In the genomic region with DNA sequence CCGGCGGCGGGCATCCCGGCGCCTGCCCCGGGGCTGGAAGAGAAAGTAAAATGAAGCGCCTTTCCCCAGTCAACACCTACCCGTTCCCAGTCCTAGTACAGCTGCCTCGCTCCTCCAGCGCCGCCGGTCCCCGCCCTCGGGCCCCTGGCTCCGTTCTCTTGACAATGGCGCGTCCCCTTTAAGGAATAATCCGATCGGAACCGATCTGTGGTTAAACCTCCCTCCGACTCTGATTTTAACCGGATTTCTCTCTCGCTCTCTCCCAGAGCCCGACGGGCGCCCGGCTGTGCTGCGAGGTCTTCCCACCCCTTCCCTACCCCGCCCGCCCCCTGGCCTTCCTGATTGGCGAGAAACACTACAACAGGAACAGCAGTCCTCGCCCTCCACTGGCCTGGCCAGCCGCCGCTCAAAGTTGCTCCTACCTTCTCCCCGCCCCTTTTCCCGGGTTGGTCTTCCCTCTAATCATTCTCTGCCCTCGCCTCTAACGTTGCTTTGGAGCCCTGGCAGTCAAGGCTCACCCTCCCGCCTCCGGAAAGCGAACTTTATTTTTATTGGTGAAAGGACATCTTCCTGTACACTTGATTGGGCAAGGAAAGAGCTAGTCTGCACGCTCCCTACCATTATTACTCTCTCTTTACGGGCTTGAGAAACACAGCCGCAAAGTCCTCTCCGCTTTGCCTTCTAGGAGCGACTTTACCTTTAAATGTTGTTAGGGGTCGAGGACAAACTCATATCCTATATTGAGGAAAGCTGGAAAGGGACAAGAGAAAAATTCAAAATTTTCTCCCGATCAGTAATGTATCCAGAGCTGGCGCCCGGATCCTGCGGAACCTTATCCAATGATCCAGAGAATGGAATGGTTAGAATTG, we compare ENCODE assay signal across 8 cellular contexts. TPM values are rescaled to one million over a fixed set of nuclear protein-coding genes. Genes with fewer than 3 reads are reported as not detected.
DNase-seq lines count a peak whose midpoint lies in the region; TF ChIP-seq lines count a peak whose summit lies in the region.

Gene FRYL (minus strand): TSS at position 282 of the 869 bp plus-strand sequence. CDS start 145,869 bp downstream, outside the sequence.

- no peaks in the 10 kb centered on the region for H3K36me3 ChIP-seq in neuron (ENCODE audit: insufficient read depth, low read length)

- DNase-seq in GM03348 (ENCODE audit: low spot score), result peak; percentile 98
- peak; percentile 99 for DNase-seq in HFF-Myc (ENCODE audit: extremely low read depth, low read depth)
- peak; percentile 99 for DNase-seq in NAMALWA (ENCODE audit: low spot score)
- peak; percentile 99 for DNase-seq in SK-N-DZ (ENCODE audit: low spot score)
- peak; percentile 100 for DNase-seq in activated naive CD4-positive, alpha-beta T cell treated with anti-CD3 and anti-CD28 coated beads for 36 hours
- DNase-seq in foreskin melanocyte, result peak; percentile 100

- H3K4me3 ChIP-seq in HFF-Myc (replicated peaks; ENCODE audit: low read depth, low read length) (peak within 1 kb of the TSS; percentile 86), neuron (ENCODE audit: low read length) (peak within 1 kb of the TSS; percentile 99)

- CTCF ChIA-PET in activated naive CD4-positive, alpha-beta T cell treated with anti-CD3 and anti-CD28 coated beads for 36 hours (lab: Charles Lee), result interaction anchor here (0.7 to 4.6 kb wide), 6 partner anchors 11 to 238 kb away, joined by 3 to 22 read pairs (median 4); partner anchors contain the start of genes OCIAD1 and OCIAD2

- no peaks in the 10 kb centered on the region for H3K9me3 ChIP-seq in neuron (ENCODE audit: low read length)

- H3K4me3 Mint-ChIP-seq in activated naive CD4-positive, alpha-beta T cell treated with anti-CD3 and anti-CD28 coated beads for 36 hours, result peak within 1 kb of the TSS; percentile 92

- peak within 1 kb of the TSS; percentile 93 for H2AFZ ChIP-seq in neuron (ENCODE audit: low read depth, low read length)

- intact Hi-C loops in activated naive CD4-positive, alpha-beta T cell treated with anti-CD3 and anti-CD28 coated beads for 36 hours (cut with micrococcal nuclease), result loop anchor here (1.0 to 5.0 kb wide), 13 partner anchors 51 to 743 kb away; partner anchors contain the start of genes OCIAD1, SLAIN2 and TEC

- H3K36me3 Mint-ChIP-seq in activated naive CD4-positive, alpha-beta T cell treated with anti-CD3 and anti-CD28 coated beads for 36 hours (ENCODE audit: low read depth), result peaks cover 1% of the 10 kb centered on the region

- H3K9me3 Mint-ChIP-seq in activated naive CD4-positive, alpha-beta T cell treated with anti-CD3 and anti-CD28 coated beads for 36 hours, result no peaks in the 10 kb centered on the region

- peaks cover 40% of the 10 kb centered on the region for H3K4me1 Mint-ChIP-seq in activated naive CD4-positive, alpha-beta T cell treated with anti-CD3 and anti-CD28 coated beads for 36 hours (ENCODE audit: low read depth)

- H3K27ac Mint-ChIP-seq in activated naive CD4-positive, alpha-beta T cell treated with anti-CD3 and anti-CD28 coated beads for 36 hours, result peak within 1 kb of the TSS; percentile 98

- no peaks in the 10 kb centered on the region for H3K27me3 ChIP-seq in neuron (ENCODE audit: insufficient read depth, low read length)

- TF ChIP-seq CTCF in HFF-Myc (IDR thresholded peaks at IDR 0.05; ENCODE audit: low read depth, low read length, missing control alignments) (no peak), subcutaneous adipose tissue (IDR thresholded peaks at IDR 0.05; ENCODE audit: low read depth) (no peak)

- H3K27me3 Mint-ChIP-seq in activated naive CD4-positive, alpha-beta T cell treated with anti-CD3 and anti-CD28 coated beads for 36 hours (ENCODE audit: low read depth), result no peaks in the 10 kb centered on the region

- peaks cover 44% of the 10 kb centered on the region for H3K4me1 ChIP-seq in neuron (ENCODE audit: insufficient read depth, low read length)

RNA-seq across cellular contexts. Expression of gene FRYL, which starts in this region (rescaled TPM):
- 17.2 and 17.8 TPM in 2 replicates for polyA plus RNA-seq in SK-N-DZ (2014; cell fraction: cytosol; rRNA removed)
- 29.4 and 30.4 TPM in 2 replicates for polyA plus RNA-seq in SK-N-DZ (2014; cell fraction: nucleus; rRNA removed)
- total RNA-seq in activated naive CD4-positive, alpha-beta T cell treated with anti-CD3 and anti-CD28 coated beads for 36 hours, result 10 to 100 TPM; 44.8 to 54.2 TPM
- 100 to 1,000 TPM in 1 of 4 donors, 10 to 100 TPM in 3; 69.1 to 140 (median 90.0) TPM for total RNA-seq in subcutaneous adipose tissue

Comparison
In these comparisons a context has a peak if more than half of its experiments do, and no peak if none do; other contexts are left out.
1. Peak in every context shown above with its lines: DNase-seq and H3K4me3 ChIP-seq.